8 cellular contexts compared by ENCODE assay signal in genomic region chrX:135003876-135004623, GRCh38. TPM values are rescaled to one million over a fixed set of nuclear protein-coding genes. Genes with fewer than 3 reads are reported as not detected.
A peak's percentile ranks its signal among the peaks of the same experiment; 100 is the strongest.
DNase-seq lines count a peak whose midpoint lies in the region; ATAC-seq and TF ChIP-seq lines count a peak whose summit lies in the region.

No MANE protein-coding gene starts in this region.

- peaks cover 14% of the 10 kb centered on the region for H3K4me1 Mint-ChIP-seq in T-helper 1 cell treated with Interleukin-12 subunit alpha and Interleukin-12 subunit beta and Interleukin-4 antibody, amounts not matched to agents 30 μg/mL and 1 μg/mL, for 36 hours (ENCODE audit: low read depth)
- peaks cover 2% of the 10 kb centered on the region for H3K4me1 Mint-ChIP-seq in progenitor cell of endocrine pancreas (ENCODE audit: low read depth)

- H3K4me3 Mint-ChIP-seq in T-helper 1 cell treated with Interleukin-12 subunit alpha and Interleukin-12 subunit beta and Interleukin-4 antibody, amounts not matched to agents 30 μg/mL and 1 μg/mL, for 36 hours, result peak overlapping the region; percentile 86
- H3K4me3 Mint-ChIP-seq in progenitor cell of endocrine pancreas (ENCODE audit: low read depth), result peak overlapping the region; percentile 82

- peak; percentile 80 for ATAC-seq in HG02840 (IDR thresholded peaks at IDR 0.05; ENCODE audit: low FRiP score, unreplicated experiment)
- ATAC-seq in upper lobe of right lung, result peak; percentile 100

- H3K36me3 ChIP-seq in left ventricle myocardium inferior, result no peaks in the 10 kb centered on the region
- no peaks in the 10 kb centered on the region for H3K36me3 ChIP-seq in upper lobe of right lung

- H3K27ac ChIP-seq in left ventricle myocardium inferior (replicated peaks), result peak overlapping the region; percentile 55
- H3K27ac ChIP-seq in upper lobe of right lung, result no peak overlapping the region

- TF ChIP-seq CTCF in GM12865 (IDR thresholded peaks at IDR 0.05; ENCODE audit: insufficient read depth, low read depth, low read length, missing control alignments) (no peak), left ventricle myocardium inferior (IDR thresholded peaks at IDR 0.05; ENCODE audit: borderline replicate concordance) (no peak), progenitor cell of endocrine pancreas (IDR thresholded peaks at IDR 0.05; ENCODE audit: unreplicated experiment) (no peak), upper lobe of right lung (IDR thresholded peaks at IDR 0.05) (no peak)

- H3K27me3 ChIP-seq in left ventricle myocardium inferior (ENCODE audit: low read depth), result no peaks in the 10 kb centered on the region
- H3K27me3 ChIP-seq in upper lobe of right lung, result no peaks in the 10 kb centered on the region

- peaks cover 4% of the 10 kb centered on the region for H3K4me1 ChIP-seq in left ventricle myocardium inferior
- no peaks in the 10 kb centered on the region for H3K4me1 ChIP-seq in upper lobe of right lung

- H3K27ac Mint-ChIP-seq in T-helper 1 cell treated with Interleukin-12 subunit alpha and Interleukin-12 subunit beta and Interleukin-4 antibody, amounts not matched to agents 30 μg/mL and 1 μg/mL, for 36 hours, result peak overlapping the region; percentile 52
- H3K27ac Mint-ChIP-seq in progenitor cell of endocrine pancreas, result peak overlapping the region; percentile 95

- H3K27me3 Mint-ChIP-seq in T-helper 1 cell treated with Interleukin-12 subunit alpha and Interleukin-12 subunit beta and Interleukin-4 antibody, amounts not matched to agents 30 μg/mL and 1 μg/mL, for 36 hours (ENCODE audit: low read depth), result peaks cover 12% of the 10 kb centered on the region
- no peaks in the 10 kb centered on the region for H3K27me3 Mint-ChIP-seq in progenitor cell of endocrine pancreas

- no peaks in the 10 kb centered on the region for H3K9me3 Mint-ChIP-seq in T-helper 1 cell treated with Interleukin-12 subunit alpha and Interleukin-12 subunit beta and Interleukin-4 antibody, amounts not matched to agents 30 μg/mL and 1 μg/mL, for 36 hours
- peaks cover 7% of the 10 kb centered on the region for H3K9me3 Mint-ChIP-seq in progenitor cell of endocrine pancreas (ENCODE audit: low read depth)

- intact Hi-C loops in left ventricle myocardium inferior (cut with micrococcal nuclease) (no loop called here), upper lobe of right lung (cut with DNase I) (no loop called here)

- H3K9me3 ChIP-seq in left ventricle myocardium inferior (replicated peaks) (no peaks in the 10 kb centered on the region), upper lobe of right lung (no peaks in the 10 kb centered on the region)

- DNase-seq in GM12865 (ENCODE audit: low read depth) (peak; percentile 89), NCI-H146 (lab: John Stamatoyannopoulos, UW) (peak; percentile 92), amygdala (lab: John Stamatoyannopoulos, UW) (peak; percentile 5 to 92 (median 76)), left ventricle myocardium inferior (peak; percentile 88), progenitor cell of endocrine pancreas (ENCODE audit: low spot score, unreplicated experiment) (peak; percentile 84), upper lobe of right lung (peak; percentile 93)

- H3K4me3 ChIP-seq in GM12865 (ENCODE audit: low read depth, low read length) (peak overlapping the region; percentile 61), left ventricle myocardium inferior (peak overlapping the region; percentile 66), upper lobe of right lung (peak overlapping the region; percentile 41)

- H3K36me3 Mint-ChIP-seq in T-helper 1 cell treated with Interleukin-12 subunit alpha and Interleukin-12 subunit beta and Interleukin-4 antibody, amounts not matched to agents 30 μg/mL and 1 μg/mL, for 36 hours (ENCODE audit: low read depth), result no peaks in the 10 kb centered on the region
- H3K36me3 Mint-ChIP-seq in progenitor cell of endocrine pancreas (ENCODE audit: insufficient read depth), result no peaks in the 10 kb centered on the region

RNA-seq across cellular contexts. Expression of gene SMIM10, which starts 13.3 kb away (rescaled TPM):
- total RNA-seq in left ventricle myocardium inferior, result 4.9 TPM
- total RNA-seq in progenitor cell of endocrine pancreas, result 2.2 TPM in 2 replicates
- total RNA-seq in upper lobe of right lung, result 5.2 TPM

RNA-seq across cellular contexts. Expression of gene RTL8B, which starts 18.3 kb away (rescaled TPM):
- 14.8 TPM for total RNA-seq in left ventricle myocardium inferior
- 18.7 and 20.4 TPM in 2 replicates for total RNA-seq in progenitor cell of endocrine pancreas
- total RNA-seq in upper lobe of right lung, result 15.6 TPM

RNA-seq across cellular contexts. Expression of gene RTL8C, which starts 28.1 kb away (rescaled TPM):
- total RNA-seq in left ventricle myocardium inferior (281 TPM), progenitor cell of endocrine pancreas (101 and 107 TPM in 2 replicates), upper lobe of right lung (80.9 TPM)

RNA-seq across cellular contexts. Expression of gene RTL8A, which starts 47.9 kb away (rescaled TPM):
- 31.8 TPM for total RNA-seq in left ventricle myocardium inferior
- 63.5 and 72.5 TPM in 2 replicates for total RNA-seq in progenitor cell of endocrine pancreas
- 34.7 TPM for total RNA-seq in upper lobe of right lung
